17 cellular contexts compared by ENCODE assay signal in the genomic region with DNA sequence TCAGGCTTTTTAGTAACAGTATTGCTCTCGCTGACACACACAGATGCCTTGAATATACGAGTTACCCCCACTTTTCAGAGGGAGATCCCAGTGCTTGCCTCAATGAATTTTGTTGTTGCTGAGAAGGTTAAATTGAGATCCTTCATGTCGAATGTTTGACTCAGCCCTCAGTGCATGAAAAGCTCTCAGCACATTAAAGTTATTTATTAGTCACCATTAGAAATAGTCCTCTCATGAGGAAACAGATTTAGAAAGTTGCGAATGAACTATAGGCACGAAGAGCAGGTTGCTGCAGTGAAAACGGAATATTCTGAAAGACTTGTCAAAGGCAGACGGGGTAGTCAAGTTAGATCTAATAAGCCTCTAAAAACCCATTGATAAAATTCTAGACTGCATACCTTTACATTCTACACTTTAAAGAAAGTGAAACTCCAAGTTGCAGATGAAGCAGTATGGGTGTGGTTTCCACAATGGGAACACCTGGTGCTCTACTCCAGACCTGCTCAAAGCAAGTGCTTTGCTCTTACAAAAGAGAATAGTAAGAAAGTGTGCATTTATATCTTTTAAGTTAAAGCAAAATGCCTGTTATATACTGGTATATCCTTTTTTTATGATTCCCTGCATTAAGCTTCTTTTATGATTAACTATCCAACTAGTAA.
DNase-seq lines count a peak whose midpoint lies in the region; ATAC-seq and TF ChIP-seq lines count a peak whose summit lies in the region.
"Had no signal": no experiment of that assay in that cellular context is flagged by ENCODE, and none has a peak within 500 bp of the region (broad histone marks: within the 10 kb centered on the region; RNA-seq: fewer than 3 reads in every experiment).

No MANE protein-coding gene starts in this region.

- no peak overlapping the region for H3K4me3 ChIP-seq in upper lobe of left lung
- H3K4me3 ChIP-seq: SJSA1 had no signal

- peaks cover 11% of the 10 kb centered on the region for H3K4me1 Mint-ChIP-seq in activated CD4-positive, alpha-beta T cell treated with anti-CD3 and anti-CD28 coated beads, Interleukin-2, amount 10 ng/mL, durations not matched to agents 7 days and 5 days

- CTCF ChIA-PET in activated CD4-positive, alpha-beta T cell treated with anti-CD3 and anti-CD28 coated beads, Interleukin-2, amount 10 ng/mL, durations not matched to agents 7 days and 5 days (lab: Charles Lee) = no interaction called here

- POLR2A ChIA-PET in activated CD4-positive, alpha-beta T cell treated with anti-CD3 and anti-CD28 coated beads, Interleukin-2, amount 10 ng/mL, durations not matched to agents 7 days and 5 days (lab: Charles Lee) = no interaction called here

- H3K9me3 ChIP-seq in upper lobe of left lung = peaks cover 0 to 5% (median 0%) of the 10 kb centered on the region in 4 donors
- H3K9me3 ChIP-seq: SJSA1 had no signal

- H3K9me3 Mint-ChIP-seq in activated CD4-positive, alpha-beta T cell treated with anti-CD3 and anti-CD28 coated beads, Interleukin-2, amount 10 ng/mL, durations not matched to agents 7 days and 5 days = peaks cover 7% of the 10 kb centered on the region

- ATAC-seq in HG03354 (IDR thresholded peaks at IDR 0.05; ENCODE audit: poor library complexity, severe bottlenecking, unreplicated experiment) (no peak), upper lobe of left lung (ENCODE audit: low FRiP score in 2 of 2) (no peak)

- peak; percentile 17 for DNase-seq in activated CD4-positive, alpha-beta T cell treated with anti-CD3 and anti-CD28 coated beads, Interleukin-2, amount 10 ng/mL, durations not matched to agents 7 days and 5 days
- no peak for DNase-seq in activated CD4-positive, alpha-beta T cell treated with anti-CD3 and anti-CD28 coated beads for 48 hours
- DNase-seq in central memory CD4-positive, alpha-beta T cell = peak; percentile 27
- DNase-seq in kidney tubule cell (ENCODE audit: low spot score) (peak; percentile 20), upper lobe of left lung (no peak), middle frontal gyrus (ENCODE audit: extremely low spot score, low spot score) (no peak), ACHN (no peak)
- DNase-seq: DND-41, GDM1, GOT3, IMR-90, NCI-H146, NCI-H2081 treated with DMSO at 0.1 percent for 48 hours, NCI-H2227 treated with DMSO at 0.1 percent for 48 hours, NCI-H524 treated with DMSO at 0.1 percent for 48 hours had no signal

- H3K36me3 ChIP-seq in upper lobe of left lung = no peaks in the 10 kb centered on the region
- H3K36me3 ChIP-seq: SJSA1 had no signal

- TF ChIP-seq EP300 in upper lobe of left lung (IDR thresholded peaks at IDR 0.05) = no peak

- no peak overlapping the region for H3K4me3 Mint-ChIP-seq in activated CD4-positive, alpha-beta T cell treated with anti-CD3 and anti-CD28 coated beads, Interleukin-2, amount 10 ng/mL, durations not matched to agents 7 days and 5 days

- H3K27me3 Mint-ChIP-seq in activated CD4-positive, alpha-beta T cell treated with anti-CD3 and anti-CD28 coated beads, Interleukin-2, amount 10 ng/mL, durations not matched to agents 7 days and 5 days = peaks cover 12% of the 10 kb centered on the region

- H3K27ac ChIP-seq in upper lobe of left lung = no peak overlapping the region
- H3K27ac ChIP-seq: SJSA1 had no signal

- H3K36me3 Mint-ChIP-seq in activated CD4-positive, alpha-beta T cell treated with anti-CD3 and anti-CD28 coated beads, Interleukin-2, amount 10 ng/mL, durations not matched to agents 7 days and 5 days (ENCODE audit: low read depth) = no peaks in the 10 kb centered on the region

- no peaks in the 10 kb centered on the region for H3K4me1 ChIP-seq in upper lobe of left lung
- H3K4me1 ChIP-seq: SJSA1 had no signal

- in situ Hi-C loops in ACHN (cut with HindIII; ENCODE audit: low pct_ligation_motif_present, low pct_unique_long_range_greater_than_20kb, low sequenced_read_pairs) = no loop called here

- peak overlapping the region; percentile 3 for H3K27ac Mint-ChIP-seq in activated CD4-positive, alpha-beta T cell treated with anti-CD3 and anti-CD28 coated beads, Interleukin-2, amount 10 ng/mL, durations not matched to agents 7 days and 5 days

- no peaks in the 10 kb centered on the region for H3K27me3 ChIP-seq in upper lobe of left lung
- H3K27me3 ChIP-seq: SJSA1 had no signal

- no peak for TF ChIP-seq POLR2A in upper lobe of left lung (IDR thresholded peaks at IDR 0.05)

- TF ChIP-seq CTCF in upper lobe of left lung (IDR thresholded peaks at IDR 0.05) = no peak

- WGBS in upper lobe of left lung, 2 donors = 72 to 76% methylated on average over 7 of the region's 7 CpGs

Comparison
In these comparisons a context has a peak if more than half of its experiments do, and no peak if none do; other contexts are left out.
1. DNase-seq: peak in activated CD4-positive, alpha-beta T cell treated with anti-CD3 and anti-CD28 coated beads, Interleukin-2, amount 10 ng/mL, durations not matched to agents 7 days and 5 days (single experiment), central memory CD4-positive, alpha-beta T cell (single experiment) and kidney tubule cell (single experiment); none in activated CD4-positive, alpha-beta T cell treated with anti-CD3 and anti-CD28 coated beads for 48 hours (single experiment), upper lobe of left lung (0 of 2), middle frontal gyrus (single experiment) and ACHN (single experiment).